In the genomic region with DNA sequence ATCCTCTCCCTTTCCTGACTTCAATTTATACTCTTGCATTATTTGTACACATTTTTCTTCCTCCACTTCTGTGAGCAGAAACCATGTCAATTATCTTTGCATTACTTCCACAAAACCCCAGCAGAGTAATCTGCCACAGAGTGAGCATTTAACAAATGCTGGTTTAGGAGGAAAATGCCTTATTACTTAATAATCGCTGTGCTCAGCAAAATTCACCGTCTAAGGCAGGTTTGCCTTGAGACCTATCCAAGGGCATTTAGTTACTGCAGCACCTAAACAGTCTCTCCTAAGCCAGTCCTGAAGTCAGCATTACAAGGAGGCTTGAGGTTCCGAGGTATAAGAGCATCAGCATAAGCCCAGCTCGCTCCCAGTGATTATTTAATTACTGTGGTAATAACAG, we compare ENCODE assay signal across 11 cellular contexts. TPM values are rescaled to one million over a fixed set of nuclear protein-coding genes. Genes with fewer than 3 reads are reported as not detected.
A peak's percentile ranks its signal among the peaks of the same experiment; 100 is the strongest.
DNase-seq lines count a peak whose midpoint lies in the region; ATAC-seq and TF ChIP-seq lines count a peak whose summit lies in the region.
"Had no signal": no experiment of that assay in that cellular context is flagged by ENCODE, and none has a peak within 500 bp of the region (broad histone marks: within the 10 kb centered on the region; RNA-seq: fewer than 3 reads in every experiment).

No MANE protein-coding gene starts in this region.

- no TSS peak for BruUV-seq in IMR-90 (replicated peaks; lab: Mats Ljungman, UMichigan)

- H3K4ac ChIP-seq in IMR-90 (ENCODE audit: low read depth, low read length) = no peak overlapping the region

- no peaks in the 10 kb centered on the region for H3K9me3 ChIP-seq in IMR-90 (ENCODE audit: control insufficient read depth, insufficient read depth, low read length)

- H2AK9ac ChIP-seq in IMR-90 (replicated peaks; ENCODE audit: low read depth, low read length, poor library complexity) = no peak overlapping the region

- in situ Hi-C loops in IMR-90 (cut with MboI; ENCODE audit: low sequenced_read_pairs) = no loop called here

- H3K79me1 ChIP-seq in IMR-90 (ENCODE audit: low read depth in 1 of 2, low read length in 2 of 2) = no peaks in the 10 kb centered on the region

- intact Hi-C loops in IMR-90 (cut with micrococcal nuclease) = no loop called here

- H3K4me3 ChIP-seq in IMR-90 (ENCODE audit: insufficient read depth, low read depth, low read length) = no peak overlapping the region

- H4K20me1 ChIP-seq in IMR-90 (ENCODE audit: insufficient read depth, low read length) = no peaks in the 10 kb centered on the region

- ATAC-seq in IMR-90 (ENCODE audit: low read depth) = no peak
- ATAC-seq: CD8-positive, alpha-beta T cell; HCT116 had no signal

- H3K9ac ChIP-seq in IMR-90 (ENCODE audit: low read depth, low read length) = no peak overlapping the region

- no peak overlapping the region for H3K23ac ChIP-seq in IMR-90 (ENCODE audit: low read depth, low read length)

- no peak for DNase-seq in IMR-90
- DNase-seq in caudate nucleus (lab: John Stamatoyannopoulos, UW) = no peak
- DNase-seq in superior temporal gyrus (ENCODE audit: extremely low spot score) = peak; percentile 42
- no peak for DNase-seq in DMS79 (lab: John Stamatoyannopoulos, UW)
- no peak for DNase-seq in T-helper 9 cell
- DNase-seq in putamen (ENCODE audit: low spot score) = no peak
- DNase-seq: CD8-positive, alpha-beta T cell; COR-L47; GF-D8 had no signal

- no peak overlapping the region for H2BK120ac ChIP-seq in IMR-90 (ENCODE audit: low read depth, low read length)

- no peak overlapping the region for H4K8ac ChIP-seq in IMR-90 (ENCODE audit: low read depth in 2 of 2, low read length in 2 of 2)

- WGBS in IMR-90 (ENCODE audit: extremely low coverage in 2 of 2, insufficient read length in 1 of 2), 2 experiments = no CpG with 5 or more reads among the region's 4 CpGs

- H3K27me3 ChIP-seq in IMR-90 (ENCODE audit: control insufficient read depth, insufficient read depth, low read length) (peaks cover 14% of the 10 kb centered on the region), layer of hippocampus (ENCODE audit: control insufficient read depth, insufficient read depth, low read length) (no peaks in the 10 kb centered on the region)

- TF ChIP-seq CTCF in IMR-90 (conservative IDR thresholded peaks at IDR 0.05; ENCODE audit: low read depth, low read length) = no peak

- H2AFZ ChIP-seq in IMR-90 (replicated peaks; ENCODE audit: low read length, poor library complexity) = no peak overlapping the region

- POLR2A ChIA-PET in IMR-90 (lab: Charles Lee; ENCODE audit: unreplicated experiment) = no interaction called here

- no peak overlapping the region for H2BK15ac ChIP-seq in IMR-90 (ENCODE audit: low read depth, low read length)

- H3K4me1 ChIP-seq in IMR-90 (ENCODE audit: control insufficient read depth, insufficient read depth, low read length) = no peaks in the 10 kb centered on the region; the same call in 1 of the 2 replicates

- H3K36me3 ChIP-seq in IMR-90 (ENCODE audit: control insufficient read depth, insufficient read depth, low read length) = no peaks in the 10 kb centered on the region

- H2BK20ac ChIP-seq in IMR-90 (ENCODE audit: low read depth, low read length) = no peak overlapping the region

- H3K9me1 ChIP-seq in IMR-90 (ENCODE audit: insufficient read depth, low read length) = no peaks in the 10 kb centered on the region

- CTCF ChIA-PET in IMR-90 (lab: Yijun Ruan, JAX) = no interaction called here

- H4K5ac ChIP-seq in IMR-90 (ENCODE audit: low read depth, low read length) = no peak overlapping the region

- no peak for TF ChIP-seq POLR2A in IMR-90 (IDR thresholded peaks at IDR 0.05; ENCODE audit: low read depth, low read length)

- H2AK5ac ChIP-seq in IMR-90 (ENCODE audit: low read depth, low read length) = no peak overlapping the region

- no peak overlapping the region for H3K4me2 ChIP-seq in IMR-90 (ENCODE audit: low read depth, low read length)

- TF ChIP-seq RAD21 in IMR-90 (IDR thresholded peaks at IDR 0.05; ENCODE audit: low read length) = no peak

- dilution Hi-C loops in IMR-90 (cut with HindIII; ENCODE audit: low sequenced_read_pairs, unreplicated experiment) = no loop called here

- H3K18ac ChIP-seq in IMR-90 (ENCODE audit: low read depth, low read length) = no peak overlapping the region

- no peak overlapping the region for H3K27ac ChIP-seq in IMR-90 (ENCODE audit: insufficient read depth, low read length)
- peak overlapping the region; percentile 87 for H3K27ac ChIP-seq in caudate nucleus (ENCODE audit: low read depth, low read length)
- peak overlapping the region; percentile 90 for H3K27ac ChIP-seq in layer of hippocampus (ENCODE audit: low read depth, low read length)

- H4K91ac ChIP-seq in IMR-90 (ENCODE audit: insufficient read depth, low read depth, low read length) = no peak overlapping the region

- no peak overlapping the region for H3K14ac ChIP-seq in IMR-90 (replicated peaks; ENCODE audit: low read depth, low read length)

- H2BK5ac ChIP-seq in IMR-90 (ENCODE audit: low read depth, low read length, poor library complexity, severe bottlenecking) = no peak overlapping the region

- H3K56ac ChIP-seq in IMR-90 (ENCODE audit: extremely low read depth, insufficient read depth, low read length) = no peak overlapping the region

TF ChIP-seq in IMR-90, 13 proteins besides CTCF, POLR2A, EP300 and RAD21:
- no peak for TF ChIP-seq CHD1 (IDR thresholded peaks at IDR 0.05; ENCODE audit: low read depth, low read length)
- TF ChIP-seq MAFK (IDR thresholded peaks at IDR 0.05; ENCODE audit: low read depth, low read length) = peak; percentile 97

RNA-seq across cellular contexts. Expression of gene MAP7, which starts 28.3 kb away (rescaled TPM):
- 0.28 and 0.36 TPM in 2 replicates for total RNA-seq in IMR-90 (2012; rRNA removed)
- polyA plus RNA-seq in IMR-90 (2012; rRNA removed) = 0.19 TPM in 2 replicates
- 0.18 and 0.22 TPM in 2 replicates for polyA plus RNA-seq in IMR-90 (2012; cell fraction: cytosol; rRNA removed)
- 0.24 and 0.40 TPM in 2 replicates for polyA plus RNA-seq in IMR-90 (2012; cell fraction: nucleus; rRNA removed; ENCODE audit: low replicate concordance)
